13 cellular contexts compared by ENCODE assay signal in genomic region chr5:123119334-123119986, GRCh38. TPM values are rescaled to one million over a fixed set of nuclear protein-coding genes. Genes with fewer than 3 reads are reported as not detected.
DNase-seq lines count a peak whose midpoint lies in the region; ATAC-seq, FAIRE-seq and TF ChIP-seq lines count a peak whose summit lies in the region.
"Had no signal": no experiment of that assay in that cellular context is flagged by ENCODE, and none has a peak within 500 bp of the region (broad histone marks: within the 10 kb centered on the region; RNA-seq: fewer than 3 reads in every experiment).

No MANE protein-coding gene starts in this region.

- no peaks in the 10 kb centered on the region for H3K36me3 Mint-ChIP-seq in CD4-positive, alpha-beta T cell (ENCODE audit: low read depth)
- H3K36me3 Mint-ChIP-seq: activated naive CD4-positive, alpha-beta T cell treated with anti-CD3 and anti-CD28 coated beads, Interleukin-2, amount 50 U/mL, for 24 hours had no signal

- H3K4me2 ChIP-seq in HCT116 (ENCODE audit: low read length) = peak overlapping the region; percentile 55

- H3K27ac ChIP-seq in HCT116 (ENCODE audit: low read depth, low read length) = no peak overlapping the region
- H3K27ac ChIP-seq in RWPE2 (ENCODE audit: poor library complexity, severe bottlenecking) = no peak overlapping the region
- H3K27ac ChIP-seq in small intestine (ENCODE audit: low read depth in 1 of 2, low read length in 1 of 2) = no peak overlapping the region
- no peak overlapping the region for H3K27ac ChIP-seq in A673 (ENCODE audit: low read depth, low read length, poor library complexity, severe bottlenecking)
- no peak overlapping the region for H3K27ac ChIP-seq in CD4-positive, alpha-beta T cell (ENCODE audit: low read depth, low read length)
- H3K27ac ChIP-seq: neutrophil had no signal

- RAD21 ChIA-PET in HCT116 (lab: Charles Lee; ENCODE audit: low non-redundant PET in 1 of 2, low total read pairs in 2 of 2, uncharacterized antibody in 2 of 2, unreplicated experiment in 2 of 2) = no interaction called here

- H2AFZ ChIP-seq in HCT116 (ENCODE audit: low read depth, low read length, poor library complexity, severe bottlenecking) = peak overlapping the region; percentile 84

- no peak overlapping the region for H3K4me3 ChIP-seq in HCT116 (replicated peaks in 1 of 2; ENCODE audit: low read depth in 1 of 2, low read length in 2 of 2)
- H3K4me3 ChIP-seq in RWPE2 (ENCODE audit: severe bottlenecking) = no peak overlapping the region
- no peak overlapping the region for H3K4me3 ChIP-seq in small intestine (ENCODE audit: low read depth in 1 of 2, low read length in 2 of 2)
- no peak overlapping the region for H3K4me3 ChIP-seq in A673 (ENCODE audit: low read depth, low read length, poor library complexity, severe bottlenecking)

- CTCF ChIA-PET in HCT116 (lab: Charles Lee) = interaction anchor here (0.8 to 1.9 kb wide), 2 partner anchors 249 to 304 kb away, joined by 3 to 10 read pairs; partner anchors contain the start of gene CEP120
- CTCF ChIA-PET in A673 (lab: Charles Lee) = no interaction called here
- CTCF ChIA-PET in CD4-positive, alpha-beta T cell (lab: Charles Lee) = no interaction called here

- H3K27ac Mint-ChIP-seq in CD4-positive, alpha-beta T cell = no peak overlapping the region
- H3K27ac Mint-ChIP-seq: activated naive CD4-positive, alpha-beta T cell treated with anti-CD3 and anti-CD28 coated beads, Interleukin-2, amount 50 U/mL, for 24 hours had no signal

- no peaks in the 10 kb centered on the region for H3K9me2 ChIP-seq in HCT116 (ENCODE audit: insufficient read depth)

- no peaks in the 10 kb centered on the region for H4K20me1 ChIP-seq in HCT116 (ENCODE audit: insufficient read depth)

- TF ChIP-seq POLR2A in HCT116 (IDR thresholded peaks at IDR 0.05; ENCODE audit: borderline replicate concordance, extremely low read depth, insufficient read depth, insufficient read length) = no peak

- H3K4me1 Mint-ChIP-seq in CD4-positive, alpha-beta T cell (ENCODE audit: low read depth) = no peaks in the 10 kb centered on the region
- H3K4me1 Mint-ChIP-seq: activated naive CD4-positive, alpha-beta T cell treated with anti-CD3 and anti-CD28 coated beads, Interleukin-2, amount 50 U/mL, for 24 hours had no signal

- POLR2A ChIA-PET in HCT116 (lab: Charles Lee) = no interaction called here
- POLR2A ChIA-PET in A673 (lab: Charles Lee; ENCODE audit: low non-redundant PET) = no interaction called here
- POLR2A ChIA-PET in CD4-positive, alpha-beta T cell (lab: Charles Lee) = no interaction called here

- H3K79me2 ChIP-seq in HCT116 (ENCODE audit: insufficient read depth, low read length) = no peaks in the 10 kb centered on the region

- no peaks in the 10 kb centered on the region for H3K36me3 ChIP-seq in HCT116 (ENCODE audit: control insufficient read depth in 1 of 2, insufficient read depth in 2 of 2, low read length in 2 of 2)
- H3K36me3 ChIP-seq in RWPE2 (ENCODE audit: low read depth) = no peaks in the 10 kb centered on the region
- H3K36me3 ChIP-seq in small intestine (ENCODE audit: control insufficient read depth in 2 of 2, insufficient read depth in 2 of 2, low read length in 2 of 2) = no peaks in the 10 kb centered on the region
- no peaks in the 10 kb centered on the region for H3K36me3 ChIP-seq in A673 (ENCODE audit: insufficient read depth, low read length, poor library complexity, severe bottlenecking)
- H3K36me3 ChIP-seq: neutrophil had no signal

- H3K9ac ChIP-seq in HCT116 (ENCODE audit: low read length) = no peak overlapping the region

- DNase-seq in HCT116 (ENCODE audit: low read depth, low spot score) = peak; percentile 10
- DNase-seq in RWPE2 (ENCODE audit: low spot score) = no peak
- DNase-seq in glomerular visceral epithelial cell (ENCODE audit: extremely low spot score) = peak; percentile 9
- peak; percentile 10 for DNase-seq in small intestine
- DNase-seq in A673 (ENCODE audit: low spot score) = no peak
- DNase-seq in NCI-H128 (lab: John Stamatoyannopoulos, UW; ENCODE audit: unreplicated experiment) = no peak
- no peak for DNase-seq in NCI-H1694 (lab: John Stamatoyannopoulos, UW)
- DNase-seq in CD4-positive, alpha-beta T cell = no peak
- DNase-seq: foreskin melanocyte, NCI-H187 treated with DMSO at 0.1 percent for 48 hours, T-helper 9 cell had no signal

- peak; percentile 17 to 37 (median 28); a peak in 3 of 6 replicates for TF ChIP-seq CTCF in HCT116 (IDR thresholded peaks at IDR 0.05 in 2 of 3, conservative IDR thresholded peaks at IDR 0.05 in 1 of 3; ENCODE audit: borderline replicate concordance in 1 of 3, insufficient read depth in 1 of 3, low read depth in 2 of 3, low read length in 2 of 3)
- TF ChIP-seq CTCF in RWPE2 (IDR thresholded peaks at IDR 0.05; ENCODE audit: poor library complexity, severe bottlenecking) = no peak
- TF ChIP-seq CTCF in A673 (conservative IDR thresholded peaks at IDR 0.05; ENCODE audit: low read depth, low read length) = no peak
- no peak for TF ChIP-seq CTCF in CD4-positive, alpha-beta T cell (IDR thresholded peaks at IDR 0.05)

- intact Hi-C loops in HCT116 (cut with micrococcal nuclease) (no loop called here), A673 (cut with micrococcal nuclease; ENCODE audit: unreplicated experiment) (no loop called here)
- intact Hi-C loops in CD4-positive, alpha-beta T cell (cut with DNase I, micrococcal nuclease) = no loop called here

- TF ChIP-seq RAD21 in HCT116 (IDR thresholded peaks at IDR 0.05; ENCODE audit: low read depth) = peak; percentile 38; the same call in 1 of the 2 replicates

- H3K27me3 ChIP-seq in HCT116 (ENCODE audit: insufficient read depth, low read length) = no peaks in the 10 kb centered on the region
- H3K27me3 ChIP-seq in RWPE2 (ENCODE audit: insufficient read depth, poor library complexity, severe bottlenecking) = peaks cover 19% of the 10 kb centered on the region
- peaks cover 3 to 5% of the 10 kb centered on the region in 2 donors for H3K27me3 ChIP-seq in small intestine (ENCODE audit: control insufficient read depth in 2 of 2, insufficient read depth in 2 of 2, low read length in 2 of 2)
- no peaks in the 10 kb centered on the region for H3K27me3 ChIP-seq in A673 (replicated peaks; ENCODE audit: insufficient read depth, low read depth, low read length, poor library complexity)
- peaks cover 10% of the 10 kb centered on the region for H3K27me3 ChIP-seq in CD4-positive, alpha-beta T cell (ENCODE audit: control insufficient read depth, insufficient read depth, low read length)

- 11 to 27% (median 19%) methylated on average over 8 of the region's 8 CpGs for WGBS in small intestine, 3 donors

- no peaks in the 10 kb centered on the region for H3K9me3 Mint-ChIP-seq in CD4-positive, alpha-beta T cell
- H3K9me3 Mint-ChIP-seq: activated naive CD4-positive, alpha-beta T cell treated with anti-CD3 and anti-CD28 coated beads, Interleukin-2, amount 50 U/mL, for 24 hours had no signal

- ATAC-seq in HCT116 = peak; percentile 87
- ATAC-seq in RWPE2 (ENCODE audit: low read depth) = peak; percentile 67; the same call in 2 of the 3 replicates
- ATAC-seq in CD4-positive, alpha-beta T cell (ENCODE audit: poor library complexity) = no peak

- H3K9me3 ChIP-seq in HCT116 (ENCODE audit: control insufficient read depth in 1 of 2, insufficient read depth in 1 of 2, low read depth in 1 of 2, low read length in 2 of 2) (no peaks in the 10 kb centered on the region), RWPE2 (ENCODE audit: severe bottlenecking) (no peaks in the 10 kb centered on the region), small intestine (ENCODE audit: control insufficient read depth, low read depth) (no peaks in the 10 kb centered on the region), A673 (ENCODE audit: low read depth, low read length, poor library complexity, severe bottlenecking) (no peaks in the 10 kb centered on the region)
- no peaks in the 10 kb centered on the region for H3K9me3 ChIP-seq in CD4-positive, alpha-beta T cell (ENCODE audit: control insufficient read depth, low read length)
- H3K9me3 ChIP-seq: neutrophil had no signal

- H3K4me1 ChIP-seq in HCT116 (ENCODE audit: control insufficient read depth in 1 of 2, insufficient read depth in 2 of 2, low read length in 2 of 2) = peaks cover 4 to 12% of the 10 kb centered on the region in 2 experiments; a peak in 3 of 4 replicates
- H3K4me1 ChIP-seq in RWPE2 (ENCODE audit: insufficient read depth, poor library complexity, severe bottlenecking) = no peaks in the 10 kb centered on the region
- H3K4me1 ChIP-seq in small intestine (ENCODE audit: control insufficient read depth in 2 of 2, insufficient read depth in 1 of 2, low read depth in 1 of 2, low read length in 1 of 2) = no peaks in the 10 kb centered on the region
- no peaks in the 10 kb centered on the region for H3K4me1 ChIP-seq in A673 (ENCODE audit: insufficient read depth, low read length, poor library complexity, severe bottlenecking)

- peaks cover 47% of the 10 kb centered on the region for H3K27me3 Mint-ChIP-seq in CD4-positive, alpha-beta T cell

- BruUV-seq in HCT116 (replicated peaks; lab: Mats Ljungman, UMichigan) (no TSS peak), A673 (replicated peaks; lab: Mats Ljungman, UMichigan) (no TSS peak)

- FAIRE-seq in small intestine (lab: Jason Lieb, UNC) = peak; percentile 39

- no peak overlapping the region for H3K4me3 Mint-ChIP-seq in CD4-positive, alpha-beta T cell
- H3K4me3 Mint-ChIP-seq: activated naive CD4-positive, alpha-beta T cell treated with anti-CD3 and anti-CD28 coated beads, Interleukin-2, amount 50 U/mL, for 24 hours had no signal

TF ChIP-seq in HCT116, 20 proteins besides CTCF, POLR2A, EP300 and RAD21:
- TF ChIP-seq ZNF274 (IDR thresholded peaks at IDR 0.05; ENCODE audit: low read depth, low read length) (no peak), MAX (IDR thresholded peaks at IDR 0.05) (no peak), ELF1 (IDR thresholded peaks at IDR 0.05; ENCODE audit: borderline replicate concordance, low read depth) (no peak), JUND (IDR thresholded peaks at IDR 0.05) (no peak), ZFX (IDR thresholded peaks at IDR 0.05) (no peak), ATF3 (IDR thresholded peaks at IDR 0.05) (no peak), SIN3A (IDR thresholded peaks at IDR 0.05; ENCODE audit: low read depth) (no peak), CEBPB (IDR thresholded peaks at IDR 0.05; ENCODE audit: low read depth) (no peak), POLR2AphosphoS5 (IDR thresholded peaks at IDR 0.05; ENCODE audit: low read depth, low read length) (no peak), CBX3 (IDR thresholded peaks at IDR 0.05; ENCODE audit: low read depth) (no peak), FOSL1 (IDR thresholded peaks at IDR 0.05; ENCODE audit: low read depth) (no peak)
TF ChIP-seq in HCT116: peak in this region for 0.

RNA-seq across cellular contexts. Expression of gene PRDM6, which starts 30.4 kb away (rescaled TPM):
- 0.22 TPM for total RNA-seq in HCT116 (2021; ENCODE audit: unreplicated experiment)
- polyA plus RNA-seq in HCT116 (2012) = 0.02 and 0.22 TPM in 2 replicates
- polyA plus RNA-seq in small intestine = under 1 TPM in 2 of 3 donors, not detected in 1; 0.34 to 0.54 TPM
- total RNA-seq in A673 (2021) = not detected in 2 replicates
- not detected for total RNA-seq in CD4-positive, alpha-beta T cell

Comparison
In these comparisons a context has a peak if more than half of its experiments do, and no peak if none do; other contexts are left out.
1. DNase-seq: peak in HCT116 (single experiment), glomerular visceral epithelial cell (single experiment) and small intestine (single experiment); none in RWPE2 (single experiment), A673 (single experiment), NCI-H128 (single experiment), NCI-H1694 (single experiment) and CD4-positive, alpha-beta T cell (0 of 10).
2. CTCF ChIP-seq: peak in HCT116 (3 of 3); none in RWPE2 (single experiment), A673 (single experiment) and CD4-positive, alpha-beta T cell (single experiment).